Comparison of ENCODE assay signal across 14 cellular contexts in the genomic region with DNA sequence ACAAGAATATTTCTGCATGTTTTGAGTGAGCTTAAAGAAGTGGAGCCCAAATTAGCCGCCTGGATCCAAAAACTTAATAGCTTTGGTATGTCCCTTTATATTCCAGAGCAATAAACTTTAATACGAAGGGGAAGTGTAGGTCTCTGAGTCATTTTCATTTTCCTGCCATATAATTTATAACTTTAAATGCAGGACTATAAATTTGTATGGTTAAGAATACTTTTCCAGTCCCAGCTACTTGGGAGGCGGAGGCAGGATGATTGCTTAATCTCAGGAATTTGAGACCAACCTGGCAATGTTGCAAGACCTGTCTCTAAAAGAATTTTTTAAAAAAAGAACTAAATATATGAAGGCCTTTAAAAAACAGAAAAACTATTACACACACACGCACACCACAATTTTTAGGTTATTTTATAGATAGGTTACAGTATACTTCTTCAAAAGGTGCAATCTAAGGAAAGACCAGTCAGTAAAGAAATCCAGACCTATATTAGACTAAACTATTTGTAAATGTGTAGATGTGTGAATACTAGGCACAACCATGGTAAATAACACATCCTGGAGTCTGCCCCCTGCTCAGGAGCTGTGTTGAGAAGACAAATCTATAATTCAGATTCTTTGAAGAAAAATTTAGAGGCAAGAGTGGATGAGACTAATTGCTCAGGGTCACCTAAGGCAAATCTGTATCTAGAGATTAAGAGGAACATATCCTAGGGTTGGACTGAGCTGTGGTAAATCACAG.
DNase-seq lines count a peak whose midpoint lies in the region; ATAC-seq and TF ChIP-seq lines count a peak whose summit lies in the region.
"Had no signal": no experiment of that assay in that cellular context is flagged by ENCODE, and none has a peak within 500 bp of the region (broad histone marks: within the 10 kb centered on the region; RNA-seq: fewer than 3 reads in every experiment).

No MANE protein-coding gene starts in this region.

- H3K36me3 Mint-ChIP-seq in stimulated activated naive B cell treated with anti-CD40 and anti-IgM and Interleukin-4, amounts not matched to agents 10 μg/mL and 1 μg/mL and 100 μg/mL, for 72 hours: peaks cover 26 to 56% of the 10 kb centered on the region in 2 donors

- no peak overlapping the region for H2AFZ ChIP-seq in ACC112 (ENCODE audit: low read length, unreplicated experiment)

- no peak overlapping the region for H3K4me3 Mint-ChIP-seq in stimulated activated naive B cell treated with anti-CD40 and anti-IgM and Interleukin-4, amounts not matched to agents 10 μg/mL and 1 μg/mL and 100 μg/mL, for 72 hours
- H3K4me3 Mint-ChIP-seq: B cell; naive thymus-derived CD4-positive, alpha-beta T cell had no signal

- no peaks in the 10 kb centered on the region for H3K79me2 ChIP-seq in ACC112 (ENCODE audit: control insufficient read depth, insufficient read depth, low read length, unreplicated experiment)

- H3K27ac ChIP-seq in ACC112 (ENCODE audit: low read depth, low read length): peak overlapping the region; percentile 15
- peak overlapping the region; percentile 41 for H3K27ac ChIP-seq in SJSA1

- H3K27me3 Mint-ChIP-seq in stimulated activated naive B cell treated with anti-CD40 and anti-IgM and Interleukin-4, amounts not matched to agents 10 μg/mL and 1 μg/mL and 100 μg/mL, for 72 hours: no peaks in the 10 kb centered on the region
- H3K27me3 Mint-ChIP-seq: B cell; naive thymus-derived CD4-positive, alpha-beta T cell had no signal

- H3K4me3 ChIP-seq in ACC112 (ENCODE audit: low read depth, low read length) (no peak overlapping the region), SJSA1 (no peak overlapping the region), fibroblast of mammary gland (ENCODE audit: control insufficient read depth, low read depth, low read length) (no peak overlapping the region)

- H3K36me3 ChIP-seq in ACC112 (ENCODE audit: insufficient read depth, low read length) (peaks cover 4% of the 10 kb centered on the region), SJSA1 (peaks cover 80% of the 10 kb centered on the region)

- H3K4me1 ChIP-seq in ACC112 (ENCODE audit: control insufficient read depth, insufficient read depth, low read length, unreplicated experiment) (peaks cover 20% of the 10 kb centered on the region), SJSA1 (replicated peaks) (peaks cover 29% of the 10 kb centered on the region)

- DNase-seq in SJSA1 (ENCODE audit: low read depth in 1 of 2, low spot score in 2 of 2) (peak in 1 of 2 experiments; percentile 56), fibroblast of mammary gland (ENCODE audit: low read depth) (peak; percentile 81), omental fat pad (ENCODE audit: low spot score) (no peak), mucosa of gallbladder (ENCODE audit: low spot score) (no peak), GM10266 (ENCODE audit: extremely low spot score) (no peak)
- DNase-seq in stimulated activated naive B cell treated with anti-CD40 and anti-IgM and Interleukin-4, amounts not matched to agents 10 μg/mL and 1 μg/mL and 100 μg/mL, for 72 hours: no peak
- DNase-seq: activated CD4-positive, CD25-positive, alpha-beta regulatory T cell treated with anti-CD3 and anti-CD28 coated beads, Interleukin-2, amount 50 U/mL, for 72 hours; activated naive CD4-positive, alpha-beta T cell treated with anti-CD3 and anti-CD28 coated beads, Interleukin-2, amount 50 U/mL, for 16 hours; naive thymus-derived CD4-positive, alpha-beta T cell; NCI-H2107; RPMI8226 had no signal

- H3K9me3 ChIP-seq in SJSA1 (replicated peaks): no peaks in the 10 kb centered on the region

- H3K4me1 Mint-ChIP-seq in stimulated activated naive B cell treated with anti-CD40 and anti-IgM and Interleukin-4, amounts not matched to agents 10 μg/mL and 1 μg/mL and 100 μg/mL, for 72 hours: peaks cover 0 to 3% of the 10 kb centered on the region in 2 donors
- H3K4me1 Mint-ChIP-seq: B cell; naive thymus-derived CD4-positive, alpha-beta T cell had no signal

- TF ChIP-seq CTCF in fibroblast of mammary gland (conservative IDR thresholded peaks at IDR 0.05; ENCODE audit: control insufficient read depth, insufficient read depth, low read depth, low read length): no peak
- no peak for TF ChIP-seq CTCF in omental fat pad (IDR thresholded peaks at IDR 0.05)
- TF ChIP-seq CTCF in GM10266 (IDR thresholded peaks at IDR 0.05; ENCODE audit: control insufficient read depth, insufficient read depth, low read depth, missing control alignments): no peak

- H3K27me3 ChIP-seq in ACC112 (ENCODE audit: insufficient read depth, low read length) (no peaks in the 10 kb centered on the region), SJSA1 (replicated peaks) (no peaks in the 10 kb centered on the region)

- ATAC-seq in omental fat pad (ENCODE audit: low FRiP score) (peak; percentile 34), GM19023 (IDR thresholded peaks at IDR 0.05; ENCODE audit: unreplicated experiment) (no peak)
- no peak for ATAC-seq in stimulated activated naive B cell treated with anti-CD40 and anti-IgM and Interleukin-4, amounts not matched to agents 10 μg/mL and 1 μg/mL and 100 μg/mL, for 72 hours (replicated peaks)
- ATAC-seq: naive thymus-derived CD4-positive, alpha-beta T cell had no signal

- no peaks in the 10 kb centered on the region for H3K9me3 Mint-ChIP-seq in stimulated activated naive B cell treated with anti-CD40 and anti-IgM and Interleukin-4, amounts not matched to agents 10 μg/mL and 1 μg/mL and 100 μg/mL, for 72 hours

- no peak overlapping the region for H3K27ac Mint-ChIP-seq in stimulated activated naive B cell treated with anti-CD40 and anti-IgM and Interleukin-4, amounts not matched to agents 10 μg/mL and 1 μg/mL and 100 μg/mL, for 72 hours
- H3K27ac Mint-ChIP-seq: B cell had no signal
